In genomic region chr12:133080051-133080618, GRCh38 we compare ENCODE assay signal across 1 cellular context.
TF ChIP-seq lines count a peak whose summit lies in the region.

No MANE protein-coding gene starts in this region.

TF ChIP-seq in GM12878, 131 proteins besides CTCF, POLR2A, EP300 and RAD21 (continued from another document):
- no peak for TF ChIP-seq BCLAF1 (IDR thresholded peaks at IDR 0.05)
- TF ChIP-seq GATAD2B (conservative IDR thresholded peaks at IDR 0.05; ENCODE audit: low read depth), result no peak
- no peak for TF ChIP-seq LARP7 (IDR thresholded peaks at IDR 0.05)
- no peak for TF ChIP-seq SMARCA5 (IDR thresholded peaks at IDR 0.05)
- TF ChIP-seq ASH2L (IDR thresholded peaks at IDR 0.05; ENCODE audit: borderline replicate concordance, low read depth), result no peak
- TF ChIP-seq RELB (IDR thresholded peaks at IDR 0.05; ENCODE audit: low read depth), result peak; percentile 41; the same call in 1 of the 2 replicates
- no peak for TF ChIP-seq EZH2 (IDR thresholded peaks at IDR 0.05; ENCODE audit: borderline replicate concordance, control insufficient read depth, low read depth, low read length)
- peak; percentile 89 for TF ChIP-seq ZBTB40 (IDR thresholded peaks at IDR 0.05; ENCODE audit: borderline replicate concordance)
- TF ChIP-seq CBFB (IDR thresholded peaks at IDR 0.05; ENCODE audit: low read depth), result peak; percentile 51; the same call in 1 of the 2 replicates
- TF ChIP-seq ZNF274 (IDR thresholded peaks at IDR 0.05; ENCODE audit: insufficient read depth, insufficient read length), result no peak
TF ChIP-seq in GM12878: peak in this region for 43.
